In genomic region chr16:75113046-75113491, GRCh38 we compare ENCODE assay signal across 16 cellular contexts. TPM values are rescaled to one million over a fixed set of nuclear protein-coding genes. Genes with fewer than 3 reads are reported as not detected.
DNase-seq lines count a peak whose midpoint lies in the region; ATAC-seq and TF ChIP-seq lines count a peak whose summit lies in the region.
"Had no signal": no experiment of that assay in that cellular context is flagged by ENCODE, and none has a peak within 500 bp of the region (broad histone marks: within the 10 kb centered on the region; RNA-seq: fewer than 3 reads in every experiment).

No MANE protein-coding gene starts in this region.

- H4K20me1 ChIP-seq in osteoblast (ENCODE audit: insufficient read depth, low read length): peaks cover 12% of the 10 kb centered on the region

- no peak for DNase-seq in activated CD4-positive, alpha-beta T cell treated with anti-CD3 and anti-CD28 coated beads for 36 hours
- no peak for DNase-seq in activated CD4-positive, alpha-beta T cell treated with anti-CD3 and anti-CD28 coated beads, Interleukin-2, amount 10 ng/mL, durations not matched to agents 24 days and 14 days
- DNase-seq in NCI-H1694 treated with DMSO at 0.1 percent for 48 hours (lab: John Stamatoyannopoulos, UW) (peak; percentile 19), endothelial cell (ENCODE audit: low spot score) (no peak), osteoblast (ENCODE audit: insufficient read length, low spot score, missing footprints) (peak; percentile 77), T-helper 2 cell (no peak), CD1c-positive myeloid dendritic cell (ENCODE audit: extremely low spot score) (no peak)
- DNase-seq in natural killer cell treated with Interleukin-12 subunit alpha and Interleukin-12 subunit beta and Interleukin-15 and Interleukin-18, amount 100 ng/mL, for 72 hours (ENCODE audit: low spot score): no peak
- DNase-seq: activated CD8-positive, alpha-beta memory T cell treated with anti-CD3 and anti-CD28 coated beads for 24 hours; CD4-positive, alpha-beta memory T cell; esophagus squamous epithelium; mesenchymal stem cell; NCI-H187 treated with DMSO at 0.1 percent for 48 hours; Peyer's patch; right cardiac atrium had no signal

- H3K9me3 ChIP-seq in osteoblast (ENCODE audit: low read depth, low read length): no peaks in the 10 kb centered on the region
- H3K9me3 ChIP-seq: esophagus squamous epithelium, Peyer's patch had no signal

- no peak overlapping the region for H3K4me3 Mint-ChIP-seq in activated CD4-positive, alpha-beta T cell treated with anti-CD3 and anti-CD28 coated beads for 36 hours
- no peak overlapping the region for H3K4me3 Mint-ChIP-seq in activated CD4-positive, alpha-beta T cell treated with anti-CD3 and anti-CD28 coated beads, Interleukin-2, amount 10 ng/mL, durations not matched to agents 24 days and 14 days
- peak overlapping the region; percentile 59 for H3K4me3 Mint-ChIP-seq in endothelial cell (ENCODE audit: unreplicated experiment)
- no peak overlapping the region for H3K4me3 Mint-ChIP-seq in natural killer cell treated with Interleukin-12 subunit alpha and Interleukin-12 subunit beta and Interleukin-15 and Interleukin-18, amount 100 ng/mL, for 72 hours
- H3K4me3 Mint-ChIP-seq: CD4-positive, alpha-beta memory T cell had no signal

- H3K4me2 ChIP-seq in osteoblast (ENCODE audit: insufficient read depth, low read length): no peak overlapping the region

- H3K27me3 ChIP-seq in osteoblast (ENCODE audit: insufficient read depth, low read length): no peaks in the 10 kb centered on the region
- H3K27me3 ChIP-seq: esophagus squamous epithelium, Peyer's patch had no signal

- H3K27ac Mint-ChIP-seq in activated CD4-positive, alpha-beta T cell treated with anti-CD3 and anti-CD28 coated beads for 36 hours: peak overlapping the region; percentile 58
- no peak overlapping the region for H3K27ac Mint-ChIP-seq in activated CD4-positive, alpha-beta T cell treated with anti-CD3 and anti-CD28 coated beads, Interleukin-2, amount 10 ng/mL, durations not matched to agents 24 days and 14 days
- peak overlapping the region; percentile 94 for H3K27ac Mint-ChIP-seq in endothelial cell (ENCODE audit: unreplicated experiment)
- H3K27ac Mint-ChIP-seq in natural killer cell treated with Interleukin-12 subunit alpha and Interleukin-12 subunit beta and Interleukin-15 and Interleukin-18, amount 100 ng/mL, for 72 hours: peak overlapping the region in 1 of 2 donors; percentile 38

- no peaks in the 10 kb centered on the region for H3K79me2 ChIP-seq in osteoblast (ENCODE audit: insufficient read depth, low read length)

- H3K4me1 Mint-ChIP-seq in activated CD4-positive, alpha-beta T cell treated with anti-CD3 and anti-CD28 coated beads for 36 hours: peaks cover 45% of the 10 kb centered on the region
- H3K4me1 Mint-ChIP-seq in activated CD4-positive, alpha-beta T cell treated with anti-CD3 and anti-CD28 coated beads, Interleukin-2, amount 10 ng/mL, durations not matched to agents 24 days and 14 days: peaks cover 38% of the 10 kb centered on the region
- H3K4me1 Mint-ChIP-seq in endothelial cell (ENCODE audit: unreplicated experiment): peaks cover 41% of the 10 kb centered on the region
- peaks cover 38 to 43% of the 10 kb centered on the region in 2 donors for H3K4me1 Mint-ChIP-seq in natural killer cell treated with Interleukin-12 subunit alpha and Interleukin-12 subunit beta and Interleukin-15 and Interleukin-18, amount 100 ng/mL, for 72 hours (ENCODE audit: low read depth in 2 of 2)

- H2AFZ ChIP-seq in osteoblast (ENCODE audit: low read length): no peak overlapping the region

- H3K27ac ChIP-seq in osteoblast (ENCODE audit: low read depth, low read length): no peak overlapping the region
- H3K27ac ChIP-seq: Peyer's patch had no signal

- no peak for TF ChIP-seq CTCF in endothelial cell (IDR thresholded peaks at IDR 0.05; ENCODE audit: unreplicated experiment)
- no peak for TF ChIP-seq CTCF in osteoblast (IDR thresholded peaks at IDR 0.05; ENCODE audit: extremely low read depth, low read depth, low read length)

- POLR2A ChIA-PET in activated CD4-positive, alpha-beta T cell treated with anti-CD3 and anti-CD28 coated beads for 36 hours (lab: Charles Lee): interaction anchor here (0.6 to 1.4 kb wide), 2 partner anchors 114 to 161 kb away, joined by 3 to 4 read pairs; partner anchors contain the start of gene ZNRF1

- ATAC-seq in activated CD4-positive, alpha-beta T cell treated with anti-CD3 and anti-CD28 coated beads for 36 hours: no peak
- ATAC-seq in natural killer cell treated with Interleukin-12 subunit alpha and Interleukin-12 subunit beta and Interleukin-15 and Interleukin-18, amount 100 ng/mL, for 72 hours: no peak
- ATAC-seq: right cardiac atrium had no signal

- H3K36me3 Mint-ChIP-seq in activated CD4-positive, alpha-beta T cell treated with anti-CD3 and anti-CD28 coated beads for 36 hours (ENCODE audit: low read depth): peaks cover 10% of the 10 kb centered on the region
- H3K36me3 Mint-ChIP-seq in activated CD4-positive, alpha-beta T cell treated with anti-CD3 and anti-CD28 coated beads, Interleukin-2, amount 10 ng/mL, durations not matched to agents 24 days and 14 days (ENCODE audit: low read depth): peaks cover 5% of the 10 kb centered on the region
- H3K36me3 Mint-ChIP-seq in endothelial cell (ENCODE audit: low read depth, unreplicated experiment): peaks cover 14% of the 10 kb centered on the region
- H3K36me3 Mint-ChIP-seq in natural killer cell treated with Interleukin-12 subunit alpha and Interleukin-12 subunit beta and Interleukin-15 and Interleukin-18, amount 100 ng/mL, for 72 hours: peaks cover 4% of the 10 kb centered on the region
- H3K36me3 Mint-ChIP-seq: CD4-positive, alpha-beta memory T cell had no signal

- H3K36me3 ChIP-seq in osteoblast (ENCODE audit: insufficient read depth, low read length): no peaks in the 10 kb centered on the region
- H3K36me3 ChIP-seq: esophagus squamous epithelium, Peyer's patch had no signal

- H3K4me3 ChIP-seq in osteoblast (ENCODE audit: insufficient read depth, low read length): no peak overlapping the region
- H3K4me3 ChIP-seq: esophagus squamous epithelium, Peyer's patch had no signal

- H3K27me3 Mint-ChIP-seq in activated CD4-positive, alpha-beta T cell treated with anti-CD3 and anti-CD28 coated beads for 36 hours: peaks cover 6% of the 10 kb centered on the region
- H3K27me3 Mint-ChIP-seq in activated CD4-positive, alpha-beta T cell treated with anti-CD3 and anti-CD28 coated beads, Interleukin-2, amount 10 ng/mL, durations not matched to agents 24 days and 14 days: no peaks in the 10 kb centered on the region
- H3K27me3 Mint-ChIP-seq in endothelial cell (ENCODE audit: unreplicated experiment): peaks cover 34% of the 10 kb centered on the region
- H3K27me3 Mint-ChIP-seq in natural killer cell treated with Interleukin-12 subunit alpha and Interleukin-12 subunit beta and Interleukin-15 and Interleukin-18, amount 100 ng/mL, for 72 hours: peaks cover 0 to 2% of the 10 kb centered on the region in 2 donors

- CTCF ChIA-PET in activated CD4-positive, alpha-beta T cell treated with anti-CD3 and anti-CD28 coated beads for 36 hours (lab: Charles Lee): interaction anchor here (0.5 to 6.7 kb wide), 6 partner anchors 34 to 627 kb away, joined by 3 to 114 read pairs (median 4); partner anchors contain the start of genes ZFP1 and ZNRF1

- intact Hi-C loops in activated CD4-positive, alpha-beta T cell treated with anti-CD3 and anti-CD28 coated beads for 36 hours (cut with DNase I, micrococcal nuclease): loop anchor here (5.0 to 10.0 kb wide), 2 partner anchors 176 to 408 kb away; partner anchors contain the start of gene MLKL (in 1 of the 2)
- intact Hi-C loops in activated CD4-positive, alpha-beta T cell treated with anti-CD3 and anti-CD28 coated beads, Interleukin-2, amount 10 ng/mL, durations not matched to agents 24 days and 14 days (cut with micrococcal nuclease): no loop called here

- peaks cover 34% of the 10 kb centered on the region for H3K4me1 ChIP-seq in osteoblast (ENCODE audit: insufficient read depth, low read length)

- no peaks in the 10 kb centered on the region for H3K9me3 Mint-ChIP-seq in activated CD4-positive, alpha-beta T cell treated with anti-CD3 and anti-CD28 coated beads for 36 hours (ENCODE audit: low read depth)
- H3K9me3 Mint-ChIP-seq in activated CD4-positive, alpha-beta T cell treated with anti-CD3 and anti-CD28 coated beads, Interleukin-2, amount 10 ng/mL, durations not matched to agents 24 days and 14 days: no peaks in the 10 kb centered on the region
- no peaks in the 10 kb centered on the region for H3K9me3 Mint-ChIP-seq in endothelial cell (ENCODE audit: unreplicated experiment)
- H3K9me3 Mint-ChIP-seq in natural killer cell treated with Interleukin-12 subunit alpha and Interleukin-12 subunit beta and Interleukin-15 and Interleukin-18, amount 100 ng/mL, for 72 hours: no peaks in the 10 kb centered on the region

RNA-seq across cellular contexts. Expression of gene LDHD, which starts 3.5 kb away (rescaled TPM):
- total RNA-seq in activated CD4-positive, alpha-beta T cell treated with anti-CD3 and anti-CD28 coated beads for 36 hours: under 1 TPM in 1 of 2 experiments, not detected in 1; 0.21 TPM
- total RNA-seq in activated CD4-positive, alpha-beta T cell treated with anti-CD3 and anti-CD28 coated beads, Interleukin-2, amount 10 ng/mL, durations not matched to agents 24 days and 14 days: 0.09 and 0.24 TPM in 2 replicates
- total RNA-seq in endothelial cell (ENCODE audit: unreplicated experiment) (0.36 TPM), osteoblast (2.7 and 3.6 TPM in 2 replicates)
- 1 to 10 TPM in 1 of 2 donors, under 1 TPM in 1; 0.19 to 1.1 TPM for total RNA-seq in natural killer cell treated with Interleukin-12 subunit alpha and Interleukin-12 subunit beta and Interleukin-15 and Interleukin-18, amount 100 ng/mL, for 72 hours
- total RNA-seq: HT1080 had no signal

RNA-seq across cellular contexts. Expression of gene ZFP1, which starts 35.3 kb away (rescaled TPM):
- 10 to 100 TPM; 14.8 to 17.3 TPM for total RNA-seq in activated CD4-positive, alpha-beta T cell treated with anti-CD3 and anti-CD28 coated beads for 36 hours
- 14.3 and 16.5 TPM in 2 replicates for total RNA-seq in activated CD4-positive, alpha-beta T cell treated with anti-CD3 and anti-CD28 coated beads, Interleukin-2, amount 10 ng/mL, durations not matched to agents 24 days and 14 days
- 12.0 TPM for total RNA-seq in endothelial cell (ENCODE audit: unreplicated experiment)
- total RNA-seq in osteoblast: 12.7 TPM in 2 replicates
- 10 to 100 TPM; 11.2 to 16.7 TPM for total RNA-seq in natural killer cell treated with Interleukin-12 subunit alpha and Interleukin-12 subunit beta and Interleukin-15 and Interleukin-18, amount 100 ng/mL, for 72 hours

Comparison
In these comparisons a context has a peak if more than half of its experiments do, and no peak if none do; other contexts are left out.
1. DNase-seq: peak in NCI-H1694 treated with DMSO at 0.1 percent for 48 hours (single experiment) and osteoblast (single experiment); none in activated CD4-positive, alpha-beta T cell treated with anti-CD3 and anti-CD28 coated beads for 36 hours (single experiment), activated CD4-positive, alpha-beta T cell treated with anti-CD3 and anti-CD28 coated beads, Interleukin-2, amount 10 ng/mL, durations not matched to agents 24 days and 14 days (single experiment), endothelial cell (single experiment), T-helper 2 cell (0 of 5), CD1c-positive myeloid dendritic cell (single experiment) and natural killer cell treated with Interleukin-12 subunit alpha and Interleukin-12 subunit beta and Interleukin-15 and Interleukin-18, amount 100 ng/mL, for 72 hours (single experiment).